1 cellular context compared by ENCODE assay signal in the genomic region with DNA sequence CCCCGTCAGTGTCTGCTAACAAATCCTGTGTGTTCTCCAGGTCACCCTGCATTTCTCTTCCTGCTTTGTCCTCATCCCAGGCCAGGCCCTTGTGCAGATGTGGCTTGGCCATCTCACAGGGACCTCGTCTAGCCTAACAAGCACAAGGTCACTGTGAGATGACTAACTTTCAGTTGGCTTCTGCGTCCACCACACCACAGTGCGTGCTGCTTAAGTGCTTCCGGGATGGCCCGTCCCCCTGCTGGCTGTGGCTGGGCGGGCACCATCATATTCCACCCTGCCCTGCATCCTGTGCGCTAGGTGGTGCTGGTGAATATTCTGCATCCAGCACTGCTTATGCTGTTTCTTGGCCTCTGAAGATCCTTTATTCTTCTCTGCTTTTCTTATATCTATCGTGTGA.
TF ChIP-seq lines count a peak whose summit lies in the region.

No MANE protein-coding gene starts in this region.

TF ChIP-seq in K562, 482 proteins besides CTCF, POLR2A, EP300 and RAD21:
- no peak for TF ChIP-seq NR1H2 (CRISPR knock-in tag; IDR thresholded peaks at IDR 0.05)
- TF ChIP-seq, protein P1, sequence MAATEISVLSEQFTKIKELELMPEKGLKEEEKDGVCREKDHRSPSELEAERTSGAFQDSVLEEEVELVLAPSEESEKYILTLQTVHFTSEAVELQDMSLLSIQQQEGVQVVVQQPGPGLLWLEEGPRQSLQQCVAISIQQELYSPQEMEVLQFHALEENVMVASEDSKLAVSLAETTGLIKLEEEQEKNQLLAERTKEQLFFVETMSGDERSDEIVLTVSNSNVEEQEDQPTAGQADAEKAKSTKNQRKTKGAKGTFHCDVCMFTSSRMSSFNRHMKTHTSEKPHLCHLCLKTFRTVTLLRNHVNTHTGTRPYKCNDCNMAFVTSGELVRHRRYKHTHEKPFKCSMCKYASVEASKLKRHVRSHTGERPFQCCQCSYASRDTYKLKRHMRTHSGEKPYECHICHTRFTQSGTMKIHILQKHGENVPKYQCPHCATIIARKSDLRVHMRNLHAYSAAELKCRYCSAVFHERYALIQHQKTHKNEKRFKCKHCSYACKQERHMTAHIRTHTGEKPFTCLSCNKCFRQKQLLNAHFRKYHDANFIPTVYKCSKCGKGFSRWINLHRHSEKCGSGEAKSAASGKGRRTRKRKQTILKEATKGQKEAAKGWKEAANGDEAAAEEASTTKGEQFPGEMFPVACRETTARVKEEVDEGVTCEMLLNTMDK (IDR thresholded peaks at IDR 0.05; ENCODE audit: borderline replicate concordance, insufficient read depth, low read depth, low read length, poor library complexity, severe bottlenecking): peak; percentile 13
